8 cellular contexts compared by ENCODE assay signal in genomic region chr3:49539659-49540560, GRCh38. TPM values are rescaled to one million over a fixed set of nuclear protein-coding genes. Genes with fewer than 3 reads are reported as not detected.
DNase-seq lines count a peak whose midpoint lies in the region; ATAC-seq and TF ChIP-seq lines count a peak whose summit lies in the region.

No MANE protein-coding gene starts in this region.

- H3K27me3 ChIP-seq in fibroblast of lung (ENCODE audit: control insufficient read depth, insufficient read depth, low read length) = peaks cover 8% of the 10 kb centered on the region

- no peak overlapping the region for H3K27ac Mint-ChIP-seq in activated T-helper 17 cell treated with anti-CD3 and anti-CD28 coated beads, Interleukin-2, amount 50 U/mL, for 72 hours
- peak overlapping the region; percentile 26 to 82 for H3K27ac Mint-ChIP-seq in natural killer cell

- intact Hi-C loops in natural killer cell (cut with micrococcal nuclease) = loop anchor here (1.0 kb wide), 3 partner anchors 14 to 299 kb away; partner anchors contain the start of gene BSN

- H3K9me3 Mint-ChIP-seq in activated T-helper 17 cell treated with anti-CD3 and anti-CD28 coated beads, Interleukin-2, amount 50 U/mL, for 72 hours = no peaks in the 10 kb centered on the region
- H3K9me3 Mint-ChIP-seq in natural killer cell = no peaks in the 10 kb centered on the region

- H3K9ac ChIP-seq in fibroblast of lung (ENCODE audit: insufficient read depth, low read length) = no peak overlapping the region

- H3K27me3 Mint-ChIP-seq in activated T-helper 17 cell treated with anti-CD3 and anti-CD28 coated beads, Interleukin-2, amount 50 U/mL, for 72 hours = peaks cover 3% of the 10 kb centered on the region
- H3K27me3 Mint-ChIP-seq in natural killer cell (ENCODE audit: low read depth in 2 of 2) = peaks cover 12 to 13% of the 10 kb centered on the region in 2 donors

- DNase-seq in ELF-1 (ENCODE audit: low read depth, low spot score) = peak; percentile 96
- peak; percentile 78 for DNase-seq in GOT3 (lab: John Stamatoyannopoulos, UW)
- DNase-seq in RPMI7951 (ENCODE audit: low read depth) = peak; percentile 93
- peak; percentile 88 to 94 for DNase-seq in fibroblast of lung (ENCODE audit: low read depth in 2 of 2)
- DNase-seq in natural killer cell = peak; percentile 95
- DNase-seq in stimulated activated naive CD4-positive, alpha-beta T cell (lab: John Stamatoyannopoulos, UW) = peak; percentile 68 to 92 (median 86)

- no peaks in the 10 kb centered on the region for H3K36me3 ChIP-seq in fibroblast of lung (ENCODE audit: control insufficient read depth, insufficient read depth, low read length)

- H3K4me3 Mint-ChIP-seq in activated T-helper 17 cell treated with anti-CD3 and anti-CD28 coated beads, Interleukin-2, amount 50 U/mL, for 72 hours = peak overlapping the region; percentile 74
- H3K4me3 Mint-ChIP-seq in natural killer cell = peak overlapping the region; percentile 76

- H3K4me3 ChIP-seq in fibroblast of lung (replicated peaks in 1 of 4; ENCODE audit: control extremely low read depth in 1 of 4, insufficient read depth in 1 of 4, low read depth in 3 of 4, low read length in 4 of 4) = peak overlapping the region; percentile 7 to 61 (median 36)

- peak overlapping the region; percentile 58 for H2AFZ ChIP-seq in fibroblast of lung (ENCODE audit: low read length)

- peak overlapping the region; percentile 81 for H3K4me2 ChIP-seq in fibroblast of lung (ENCODE audit: extremely low read depth, insufficient read depth, low read length)

- no peaks in the 10 kb centered on the region for H3K36me3 Mint-ChIP-seq in activated T-helper 17 cell treated with anti-CD3 and anti-CD28 coated beads, Interleukin-2, amount 50 U/mL, for 72 hours (ENCODE audit: low read depth)
- no peaks in the 10 kb centered on the region for H3K36me3 Mint-ChIP-seq in natural killer cell

- peak; percentile 92 for ATAC-seq in activated T-helper 17 cell treated with anti-CD3 and anti-CD28 coated beads, Interleukin-2, amount 50 U/mL, for 72 hours (replicated peaks)
- ATAC-seq in natural killer cell = peak; percentile 95 to 98 (median 97)

- no peaks in the 10 kb centered on the region for H3K79me2 ChIP-seq in fibroblast of lung (ENCODE audit: control insufficient read depth, insufficient read depth, low read length)

- H3K4me1 Mint-ChIP-seq in activated T-helper 17 cell treated with anti-CD3 and anti-CD28 coated beads, Interleukin-2, amount 50 U/mL, for 72 hours = no peaks in the 10 kb centered on the region
- H3K4me1 Mint-ChIP-seq in natural killer cell = peaks cover 6 to 9% of the 10 kb centered on the region in 2 donors

- no peaks in the 10 kb centered on the region for H3K9me3 ChIP-seq in fibroblast of lung (ENCODE audit: control insufficient read depth, insufficient read depth, low read depth, low read length)

- no peak overlapping the region for H3K27ac ChIP-seq in fibroblast of lung (ENCODE audit: insufficient read depth, low read length)

- TF ChIP-seq CTCF in LNCAP (IDR thresholded peaks at IDR 0.05) = peak; percentile 96
- peak; percentile 58 to 69 for TF ChIP-seq CTCF in fibroblast of lung (conservative IDR thresholded peaks at IDR 0.05 in 1 of 2, IDR thresholded peaks at IDR 0.05 in 1 of 2; ENCODE audit: low read depth in 1 of 2, low read length in 2 of 2)
- peak; percentile 79 for TF ChIP-seq CTCF in natural killer cell (IDR thresholded peaks at IDR 0.05)

- H3K4me1 ChIP-seq in fibroblast of lung (ENCODE audit: control insufficient read depth, extremely low read depth, insufficient read depth, low read length) = peaks cover 5% of the 10 kb centered on the region

- no peaks in the 10 kb centered on the region for H4K20me1 ChIP-seq in fibroblast of lung (ENCODE audit: control insufficient read depth, extremely low read depth, insufficient read depth, low read length)

RNA-seq across cellular contexts. Expression of gene BSN, which starts 14.4 kb away (rescaled TPM):
- total RNA-seq in RPMI7951 (2014; rRNA removed; shearing (Covaris generic)) = under 0.01 and 0.10 TPM in 2 replicates
- total RNA-seq in activated T-helper 17 cell treated with anti-CD3 and anti-CD28 coated beads, Interleukin-2, amount 50 U/mL, for 72 hours = under 1 TPM; 0.13 to 0.22 TPM
- under 0.01 TPM in 2 replicates for total RNA-seq in fibroblast of lung
- 0.01 TPM in 2 replicates for polyA plus RNA-seq in fibroblast of lung
- 0.01 and 0.02 TPM in 2 replicates for polyA plus RNA-seq in fibroblast of lung (2012)
- 0.08 and 0.15 TPM in 2 replicates for polyA minus RNA-seq in fibroblast of lung (ENCODE audit: low replicate concordance)
- total RNA-seq in natural killer cell = under 1 TPM; 0.33 to 0.41 (median 0.35) TPM
